ENCODE assay signal across 24 cellular contexts in the genomic region with DNA sequence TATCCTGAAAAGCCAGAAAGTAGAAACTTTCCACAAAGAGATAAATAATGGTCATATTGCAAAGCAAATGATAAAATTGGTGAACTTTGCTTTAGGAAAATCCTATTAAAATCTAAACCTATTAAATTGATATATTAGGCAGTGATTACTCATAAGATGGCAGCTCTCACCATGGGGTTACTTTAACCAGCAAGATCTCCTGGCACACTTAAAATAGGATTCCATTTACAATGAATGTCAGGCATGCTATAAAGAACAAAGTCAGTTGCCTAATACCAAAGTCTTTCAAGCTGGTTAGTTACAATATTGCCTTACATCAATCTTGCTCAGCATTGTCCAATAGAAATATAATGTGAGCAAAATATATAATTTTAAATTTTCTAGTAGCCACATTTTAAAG.
"Had no signal": no experiment of that assay in that cellular context is flagged by ENCODE, and none has a peak within 500 bp of the region (broad histone marks: within the 10 kb centered on the region; RNA-seq: fewer than 3 reads in every experiment).

No MANE protein-coding gene starts in this region.

- H3K9me3 ChIP-seq: stomach, suprapubic skin, testis, thoracic aorta, thyroid gland, tibial artery, tibial nerve, transverse colon, upper lobe of left lung, upper lobe of right lung, uterus, vagina had no signal

- H3K4me3 ChIP-seq: stomach, suprapubic skin, testis, thoracic aorta, thyroid gland, tibial artery, tibial nerve, transverse colon, upper lobe of left lung, upper lobe of right lung, uterus, vagina had no signal

- H3K27ac ChIP-seq: stomach, suprapubic skin, testis, thoracic aorta, thyroid gland, tibial artery, tibial nerve, transverse colon, upper lobe of left lung, upper lobe of right lung, uterus, vagina had no signal

- H3K4me1 ChIP-seq: stomach, suprapubic skin, testis, tibial artery, tibial nerve, transverse colon, upper lobe of left lung, upper lobe of right lung, uterus, vagina had no signal

- H3K36me3 ChIP-seq: stomach, suprapubic skin, thoracic aorta, thyroid gland, tibial artery, tibial nerve, transverse colon, upper lobe of left lung, upper lobe of right lung, uterus, vagina had no signal

- H3K27me3 ChIP-seq: stomach, suprapubic skin, testis, thyroid gland, tibial artery, tibial nerve, transverse colon, upper lobe of left lung, upper lobe of right lung, uterus, vagina had no signal

- DNase-seq: stimulated activated CD4-positive, alpha-beta T cell treated with anti-CD3 and anti-CD28 coated beads, Interleukin-2, amount 100 ng/mL, for 48 hours; stimulated activated CD4-positive, alpha-beta T cell treated with anti-CD3 and anti-CD28 coated beads, Interleukin-4, amount 100 ng/mL, for 1 hour; stimulated activated CD4-positive, alpha-beta T cell treated with anti-CD3 and anti-CD28 coated beads, Interleukin-4, amount 100 ng/mL, for 24 hours; stimulated activated CD4-positive, alpha-beta T cell treated with anti-CD3 and anti-CD28 coated beads, Interleukin-4, amount 100 ng/mL, for 4 hours; stimulated activated CD8-positive, alpha-beta memory T cell treated with anti-CD3 and anti-CD28 coated beads, Interleukin-4, amount 100 ng/mL, for 48 hours; stimulated activated naive B cell treated with anti-CD40 and anti-IgM and Interleukin-4, amounts not matched to agents 10 μg/mL and 1 μg/mL and 100 μg/mL, for 72 hours; stimulated activated naive CD4-positive, alpha-beta T cell; stimulated activated naive CD4-positive, alpha-beta T cell treated with Interleukin-2 at 50 U/mL for 16 hours; stimulated activated naive CD8-positive, alpha-beta T cell treated with anti-CD3 and anti-CD28 coated beads, Interleukin-15, amount 100 ng/mL, for 72 hours; stimulated activated naive CD8-positive, alpha-beta T cell treated with anti-CD3 and anti-CD28 coated beads, Interleukin-15, Interleukin-2, amounts not matched to agents 100 U/mL and 50 U/mL, for 24 hours; stomach; substantia nigra; testis; thyroid gland; tibial artery; transverse colon; trophoblast cell; upper lobe of left lung; upper lobe of right lung; uterus had no signal
